ENCODE assay signal across 8 cellular contexts in genomic region chr2:39728941-39729351, GRCh38. TPM values are rescaled to one million over a fixed set of nuclear protein-coding genes. Genes with fewer than 3 reads are reported as not detected.
DNase-seq lines count a peak whose midpoint lies in the region; ATAC-seq, FAIRE-seq and TF ChIP-seq lines count a peak whose summit lies in the region.

No MANE protein-coding gene starts in this region.

- H3K4me1 ChIP-seq in gastroesophageal sphincter (peaks cover 0 to 5% (median 0%) of the 10 kb centered on the region in 3 donors), spleen (peaks cover 0 to 3% (median 0%) of the 10 kb centered on the region in 6 donors)

- no peak for FAIRE-seq in HTR-8/SVneo (lab: Jason Lieb, UNC)

- TF ChIP-seq EP300 in gastroesophageal sphincter (IDR thresholded peaks at IDR 0.05) = no peak

- DNase-seq in HTR-8/SVneo (ENCODE audit: insufficient read length, low spot score) (peak; percentile 42), UCSD-AML1 (lab: John Stamatoyannopoulos, UW; ENCODE audit: unreplicated experiment) (peak; percentile 24), spleen (no peak), H7 (no peak)

- TF ChIP-seq CTCF in C4-2B (conservative IDR thresholded peaks at IDR 0.05) (peak; percentile 69), gastroesophageal sphincter (IDR thresholded peaks at IDR 0.05) (peak in 3 of 4 experiments; percentile 16 to 46 (median 19)), spleen (IDR thresholded peaks at IDR 0.05 in 8 of 11, conservative IDR thresholded peaks at IDR 0.05 in 3 of 11) (peak in 9 of 11 experiments; percentile 11 to 63 (median 46))

- peaks cover 0 to 28% of the 10 kb centered on the region in 2 donors for H3K36me3 ChIP-seq in gastroesophageal sphincter
- H3K36me3 ChIP-seq in spleen = peaks cover 0 to 14% (median 3%) of the 10 kb centered on the region in 6 donors
- H3K36me3 ChIP-seq in H7 (replicated peaks; ENCODE audit: control insufficient read depth, insufficient read depth, low read length) = no peaks in the 10 kb centered on the region

- 57 to 69% methylated on average over 4 to 5 of the region's 5 CpGs for WGBS in gastroesophageal sphincter (ENCODE audit: low coverage in 1 of 2), 2 donors
- 59 to 69% (median 63%) methylated on average over 5 of the region's 5 CpGs for WGBS in spleen, 5 donors

- H3K27me3 ChIP-seq in gastroesophageal sphincter = no peaks in the 10 kb centered on the region
- H3K27me3 ChIP-seq in spleen (replicated peaks in 1 of 7) = no peaks in the 10 kb centered on the region
- no peaks in the 10 kb centered on the region for H3K27me3 ChIP-seq in H7 (ENCODE audit: control insufficient read depth, insufficient read depth, low read length)

- no peak overlapping the region for H3K4me3 ChIP-seq in gastroesophageal sphincter
- H3K4me3 ChIP-seq in spleen = no peak overlapping the region
- H3K4me3 ChIP-seq in H7 (ENCODE audit: insufficient read depth, low read depth, low read length) = no peak overlapping the region

- H3K9me3 ChIP-seq in gastroesophageal sphincter = no peaks in the 10 kb centered on the region
- H3K9me3 ChIP-seq in spleen = no peaks in the 10 kb centered on the region

- H3K27ac ChIP-seq in C4-2B (no peak overlapping the region), gastroesophageal sphincter (no peak overlapping the region), spleen (no peak overlapping the region)

- TF ChIP-seq POLR2A in gastroesophageal sphincter (IDR thresholded peaks at IDR 0.05) (no peak), spleen (IDR thresholded peaks at IDR 0.05) (no peak)

- peak; percentile 42 for ATAC-seq in GM18870 (IDR thresholded peaks at IDR 0.05; ENCODE audit: unreplicated experiment)
- ATAC-seq in gastroesophageal sphincter = no peak
- ATAC-seq in HG02970 (IDR thresholded peaks at IDR 0.05; ENCODE audit: low FRiP score, unreplicated experiment) = no peak

- intact Hi-C loops in spleen (cut with DNase I; ENCODE audit: low total_unique reads) = no loop called here

RNA-seq across cellular contexts. Expression of gene THUMPD2, which starts 50.1 kb away (rescaled TPM):
- 10 to 100 TPM in 2 of 4 donors, 1 to 10 TPM in 2; 9.3 to 60.1 (median 13.6) TPM for total RNA-seq in gastroesophageal sphincter
- total RNA-seq in spleen = 10 to 100 TPM in 6 of 7 donors, 1 to 10 TPM in 1; 8.7 to 16.9 (median 13.3) TPM
- polyA plus RNA-seq in spleen = 10 to 100 TPM; 12.7 to 15.5 (median 13.2) TPM
- 7.1 and 13.7 TPM in 2 replicates for total RNA-seq in H7 (2014; rRNA removed; shearing (Covaris generic))

Comparison
In these comparisons a context has a peak if more than half of its experiments do, and no peak if none do; other contexts are left out.
1. CTCF ChIP-seq: peak in every context shown above with its lines; median percentile 69 in C4-2B; 46 in spleen; 19 in gastroesophageal sphincter.
2. DNase-seq: peak in HTR-8/SVneo (single experiment) and UCSD-AML1 (single experiment); none in spleen (single experiment) and H7 (single experiment).